In genomic region chr10:113732160-113732881, GRCh38 we compare ENCODE assay signal across 25 cellular contexts. TPM values are rescaled to one million over a fixed set of nuclear protein-coding genes. Genes with fewer than 3 reads are reported as not detected.
"Had no signal": no experiment of that assay in that cellular context is flagged by ENCODE, and none has a peak within 500 bp of the region (broad histone marks: within the 10 kb centered on the region; RNA-seq: fewer than 3 reads in every experiment).

No MANE protein-coding gene starts in this region.

- H3K79me2 ChIP-seq: hepatocyte, parathyroid adenoma had no signal

- H3K9ac ChIP-seq: neural progenitor cell, parathyroid adenoma had no signal

- H3K27me3 ChIP-seq: foreskin keratinocyte, gastroesophageal sphincter, heart left ventricle, hepatocyte, neural progenitor cell, right atrium auricular region, suprapubic skin had no signal

- H3K4me1 ChIP-seq: foreskin keratinocyte, parathyroid adenoma, right atrium auricular region, suprapubic skin had no signal

- ATAC-seq: effector memory CD8-positive, alpha-beta T cell; foreskin keratinocyte; gastroesophageal sphincter; heart left ventricle; left lobe of liver; mucosa of descending colon; stimulated activated naive CD8-positive, alpha-beta T cell treated with anti-CD3 and anti-CD28 coated beads, Interleukin-15, amount 100 ng/mL, for 72 hours had no signal

- H2AFZ ChIP-seq: hepatocyte, neural progenitor cell, parathyroid adenoma had no signal

- H3K27ac ChIP-seq: coronary artery, foreskin keratinocyte, heart left ventricle, hepatocyte, neural progenitor cell, parathyroid adenoma, right atrium auricular region, suprapubic skin had no signal

- DNase-seq: dermis blood vessel endothelial cell; effector memory CD8-positive, alpha-beta T cell; erythroblast; foreskin keratinocyte; heart left ventricle; kidney; mucosa of descending colon; naive B cell; stimulated activated CD4-positive, alpha-beta T cell treated with anti-CD3 and anti-CD28 coated beads, Interleukin-12 subunit alpha, Interleukin-12 subunit beta, amount 100 ng/mL, for 4 hours; stimulated activated CD4-positive, alpha-beta T cell treated with anti-CD3 and anti-CD28 coated beads, Interleukin-1b, Interleukin-23, amount 100 ng/mL, for 48 hours; stimulated activated CD4-positive, alpha-beta T cell treated with anti-CD3 and anti-CD28 coated beads, Interleukin-4, amount 100 ng/mL, for 1 hour; stimulated activated CD8-positive, alpha-beta memory T cell treated with anti-CD3 and anti-CD28 coated beads, Interleukin-4, amount 100 ng/mL, for 48 hours; stimulated activated naive CD4-positive, alpha-beta T cell; stimulated activated naive CD8-positive, alpha-beta T cell treated with anti-CD3 and anti-CD28 coated beads, Interleukin-15, amount 100 ng/mL, for 72 hours had no signal

- H3K4me3 ChIP-seq: coronary artery, gastroesophageal sphincter, heart left ventricle, hepatocyte, lung, mucosa of descending colon, neural progenitor cell, right atrium auricular region, smooth muscle cell, suprapubic skin had no signal

- H3K4me2 ChIP-seq: hepatocyte, neural progenitor cell, smooth muscle cell had no signal

- H3K9me3 ChIP-seq: gastroesophageal sphincter, mucosa of descending colon, right atrium auricular region, suprapubic skin had no signal

RNA-seq across cellular contexts. Expression of gene PLEKHS1, which starts 19.2 kb away (rescaled TPM):
- polyA plus RNA-seq: foreskin keratinocyte, heart left ventricle, hepatocyte, liver, smooth muscle cell had no signal
